8 cellular contexts compared by ENCODE assay signal in genomic region chr1:3796215-3797193, GRCh38. TPM values are rescaled to one million over a fixed set of nuclear protein-coding genes. Genes with fewer than 3 reads are reported as not detected.
DNase-seq lines count a peak whose midpoint lies in the region; ATAC-seq, FAIRE-seq and TF ChIP-seq lines count a peak whose summit lies in the region.

Gene LRRC47, minus strand, starts transcription at chr1:3796498. Its CDS starts 22 bp downstream, at chr1:3796476.

- peak in 1 of 2 donors; percentile 49 for TF ChIP-seq CTCF in right atrium auricular region (IDR thresholded peaks at IDR 0.05)

- H3K36me3 ChIP-seq in right atrium auricular region, result no peaks in the 10 kb centered on the region

- peak; percentile 81 for TF ChIP-seq POLR2A in GM15510 (IDR thresholded peaks at IDR 0.05; ENCODE audit: borderline replicate concordance, extremely low read depth, insufficient read length)

- peak within 1 kb of the TSS; percentile 70 to 76 for H3K27ac ChIP-seq in right atrium auricular region

- H3K27me3 Mint-ChIP-seq in T-helper 2 cell treated with Interferon-gamma antibody and Interleukin-4, amounts not matched to agents 5 μg/mL and 100 μg/mL, for 36 hours (ENCODE audit: low read depth), result no peaks in the 10 kb centered on the region

- H3K9me3 ChIP-seq in right atrium auricular region, result no peaks in the 10 kb centered on the region

- peak; percentile 74 for DNase-seq in NCI-H1694 treated with DMSO at 0.1 percent for 48 hours (lab: John Stamatoyannopoulos, UW)
- peak; percentile 94 for DNase-seq in T-helper 2 cell treated with Interferon-gamma antibody and Interleukin-4, amounts not matched to agents 5 μg/mL and 100 μg/mL, for 36 hours (ENCODE audit: low spot score)
- DNase-seq in anterior cingulate cortex (lab: John Stamatoyannopoulos, UW), result peak; percentile 58 to 97 (median 93)
- DNase-seq in right atrium auricular region (ENCODE audit: low spot score), result peak; percentile 89
- peak; percentile 75 for DNase-seq in pulmonary artery endothelial cell (ENCODE audit: low read depth, low spot score)
- peak; percentile 94 for DNase-seq in urothelium cell line (ENCODE audit: low spot score)

- peak; percentile 94 for ATAC-seq in HG02852 (IDR thresholded peaks at IDR 0.05; ENCODE audit: unreplicated experiment)

- H3K4me1 ChIP-seq in right atrium auricular region, result peaks cover 0 to 34% of the 10 kb centered on the region in 2 donors

- H3K4me3 ChIP-seq in right atrium auricular region, result peak within 1 kb of the TSS; percentile 90 to 97

- no peak for FAIRE-seq in urothelium cell line (lab: Jason Lieb, UNC)

- peaks cover 6% of the 10 kb centered on the region for H3K36me3 Mint-ChIP-seq in T-helper 2 cell treated with Interferon-gamma antibody and Interleukin-4, amounts not matched to agents 5 μg/mL and 100 μg/mL, for 36 hours (ENCODE audit: low read depth)

- H3K27ac Mint-ChIP-seq in T-helper 2 cell treated with Interferon-gamma antibody and Interleukin-4, amounts not matched to agents 5 μg/mL and 100 μg/mL, for 36 hours, result peak within 1 kb of the TSS; percentile 89

- peak within 1 kb of the TSS; percentile 92 for H3K4me3 Mint-ChIP-seq in T-helper 2 cell treated with Interferon-gamma antibody and Interleukin-4, amounts not matched to agents 5 μg/mL and 100 μg/mL, for 36 hours

- no peaks in the 10 kb centered on the region for H3K27me3 ChIP-seq in right atrium auricular region

- no peaks in the 10 kb centered on the region for H3K9me3 Mint-ChIP-seq in T-helper 2 cell treated with Interferon-gamma antibody and Interleukin-4, amounts not matched to agents 5 μg/mL and 100 μg/mL, for 36 hours

- H3K4me1 Mint-ChIP-seq in T-helper 2 cell treated with Interferon-gamma antibody and Interleukin-4, amounts not matched to agents 5 μg/mL and 100 μg/mL, for 36 hours (ENCODE audit: low read depth), result peaks cover 27% of the 10 kb centered on the region

RNA-seq across cellular contexts. Expression of gene LRRC47, which starts in this region (rescaled TPM):
- 10 to 100 TPM; 31.7 to 33.6 TPM for total RNA-seq in right atrium auricular region
- total RNA-seq in pulmonary artery endothelial cell, result 34.7 and 36.1 TPM in 2 replicates

Comparison
In these comparisons a context has a peak if more than half of its experiments do, and no peak if none do; other contexts are left out.
1. Peak in every context shown above with its lines: DNase-seq, ATAC-seq, H3K4me3 ChIP-seq and H3K27ac ChIP-seq.